ENCODE assay signal across 16 cellular contexts in the genomic region with DNA sequence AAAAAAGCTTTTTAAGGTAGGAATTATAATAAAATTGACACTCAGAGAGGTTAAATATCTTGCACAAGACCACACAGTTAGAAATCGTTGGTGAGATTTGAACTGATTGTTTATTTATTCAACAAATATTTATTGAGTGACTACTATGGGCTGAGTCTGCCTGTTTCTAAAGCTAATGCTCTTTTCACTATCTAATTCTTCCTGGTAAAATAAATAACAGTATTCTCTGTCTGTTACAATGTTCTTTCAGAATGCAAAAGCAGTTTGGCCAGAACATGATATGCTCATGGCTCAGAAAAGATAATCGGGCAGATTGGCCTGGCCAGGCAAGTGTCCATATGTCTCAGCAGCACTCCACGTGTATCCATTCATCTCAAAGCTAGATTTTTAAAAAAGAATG.
A peak's percentile ranks its signal among the peaks of the same experiment; 100 is the strongest.
DNase-seq lines count a peak whose midpoint lies in the region; ATAC-seq and TF ChIP-seq lines count a peak whose summit lies in the region.
"Had no signal": no experiment of that assay in that cellular context is flagged by ENCODE, and none has a peak within 500 bp of the region (broad histone marks: within the 10 kb centered on the region; RNA-seq: fewer than 3 reads in every experiment).

No MANE protein-coding gene starts in this region.

- H3K4me3 ChIP-seq in SJSA1, result no peak overlapping the region
- no peak overlapping the region for H3K4me3 ChIP-seq in fibroblast of lung (replicated peaks in 1 of 4; ENCODE audit: control extremely low read depth in 1 of 4, insufficient read depth in 1 of 4, low read depth in 3 of 4, low read length in 4 of 4)
- H3K4me3 ChIP-seq in sigmoid colon, result no peak overlapping the region
- H3K4me3 ChIP-seq: mucosa of descending colon, vagina had no signal

- no peaks in the 10 kb centered on the region for H4K20me1 ChIP-seq in fibroblast of lung (ENCODE audit: control insufficient read depth, extremely low read depth, insufficient read depth, low read length)

- no peak overlapping the region for H3K9ac ChIP-seq in fibroblast of lung (ENCODE audit: insufficient read depth, low read length)

- no peaks in the 10 kb centered on the region for H3K9me3 ChIP-seq in SJSA1 (replicated peaks)
- no peaks in the 10 kb centered on the region for H3K9me3 ChIP-seq in fibroblast of lung (ENCODE audit: control insufficient read depth, insufficient read depth, low read depth, low read length)
- no peaks in the 10 kb centered on the region for H3K9me3 ChIP-seq in sigmoid colon
- H3K9me3 ChIP-seq: mucosa of descending colon, vagina had no signal

- H3K4me2 ChIP-seq in fibroblast of lung (ENCODE audit: extremely low read depth, insufficient read depth, low read length), result peak overlapping the region; percentile 19

- no peak for ATAC-seq in HG02610 (IDR thresholded peaks at IDR 0.05; ENCODE audit: unreplicated experiment)
- ATAC-seq: SK-N-SH treated with all-trans-retinoic acid at 6 μM for 48 hours; stimulated activated naive CD8-positive, alpha-beta T cell treated with anti-CD3 and anti-CD28 coated beads, Interleukin-15, Interleukin-2, amounts not matched to agents 100 U/mL and 50 U/mL, for 24 hours had no signal

- no peak for TF ChIP-seq EP300 in sigmoid colon (IDR thresholded peaks at IDR 0.05)

- H2AFZ ChIP-seq in fibroblast of lung (ENCODE audit: low read length), result no peak overlapping the region

- TF ChIP-seq CTCF in fibroblast of lung (conservative IDR thresholded peaks at IDR 0.05 in 1 of 2, IDR thresholded peaks at IDR 0.05 in 1 of 2; ENCODE audit: low read depth in 1 of 2, low read length in 2 of 2) (no peak), sigmoid colon (IDR thresholded peaks at IDR 0.05) (no peak)

- peak overlapping the region; percentile 65 for H3K27ac ChIP-seq in SJSA1
- H3K27ac ChIP-seq in fibroblast of lung (ENCODE audit: insufficient read depth, low read length), result no peak overlapping the region
- peak overlapping the region in 3 of 4 donors; percentile 64 to 80 (median 74) for H3K27ac ChIP-seq in sigmoid colon
- H3K27ac ChIP-seq: C4-2B, vagina had no signal

- H3K4me1 ChIP-seq in SJSA1 (replicated peaks), result peaks cover 56% of the 10 kb centered on the region
- H3K4me1 ChIP-seq in fibroblast of lung (ENCODE audit: control insufficient read depth, extremely low read depth, insufficient read depth, low read length), result peaks cover 7% of the 10 kb centered on the region
- peaks cover 0 to 51% (median 47%) of the 10 kb centered on the region in 4 donors for H3K4me1 ChIP-seq in sigmoid colon

- no peaks in the 10 kb centered on the region for H3K36me3 ChIP-seq in SJSA1
- H3K36me3 ChIP-seq in fibroblast of lung (ENCODE audit: control insufficient read depth, insufficient read depth, low read length), result no peaks in the 10 kb centered on the region
- H3K36me3 ChIP-seq in sigmoid colon, result no peaks in the 10 kb centered on the region
- H3K36me3 ChIP-seq: vagina had no signal

- DNase-seq in HCEC 1CT (peak; percentile 85), SJSA1 (ENCODE audit: low read depth in 1 of 2, low spot score in 2 of 2) (peak; percentile 52 to 84), fibroblast of lung (ENCODE audit: low read depth in 2 of 2) (peak; percentile 47 to 79), sigmoid colon (no peak), HT-29 (ENCODE audit: low spot score) (no peak), ACHN (no peak)
- DNase-seq: endodermal cell; GF-D8; KG1; mucosa of descending colon; NCI-H345; stimulated activated naive CD8-positive, alpha-beta T cell treated with anti-CD3 and anti-CD28 coated beads, Interleukin-15, Interleukin-2, amounts not matched to agents 100 U/mL and 50 U/mL, for 24 hours had no signal

- no peak for TF ChIP-seq POLR2A in sigmoid colon (IDR thresholded peaks at IDR 0.05)

- intact Hi-C loops in sigmoid colon (cut with DNase I), result no loop called here

- 52 to 73% methylated on average over 3 of the region's 3 CpGs for WGBS in sigmoid colon, 2 donors

- in situ Hi-C loops in ACHN (cut with HindIII; ENCODE audit: low pct_ligation_motif_present, low pct_unique_long_range_greater_than_20kb, low sequenced_read_pairs), result no loop called here

- H3K27me3 ChIP-seq in SJSA1 (replicated peaks) (no peaks in the 10 kb centered on the region), fibroblast of lung (ENCODE audit: control insufficient read depth, insufficient read depth, low read length) (no peaks in the 10 kb centered on the region), sigmoid colon (no peaks in the 10 kb centered on the region)
- H3K27me3 ChIP-seq: vagina had no signal

- no peaks in the 10 kb centered on the region for H3K79me2 ChIP-seq in fibroblast of lung (ENCODE audit: control insufficient read depth, insufficient read depth, low read length)

Comparison
In these comparisons a context has a peak if more than half of its experiments do, and no peak if none do; other contexts are left out.
1. DNase-seq: peak in HCEC 1CT (single experiment), SJSA1 (2 of 2) and fibroblast of lung (2 of 2); none in sigmoid colon (single experiment), HT-29 (single experiment) and ACHN (single experiment).